In the genomic region with DNA sequence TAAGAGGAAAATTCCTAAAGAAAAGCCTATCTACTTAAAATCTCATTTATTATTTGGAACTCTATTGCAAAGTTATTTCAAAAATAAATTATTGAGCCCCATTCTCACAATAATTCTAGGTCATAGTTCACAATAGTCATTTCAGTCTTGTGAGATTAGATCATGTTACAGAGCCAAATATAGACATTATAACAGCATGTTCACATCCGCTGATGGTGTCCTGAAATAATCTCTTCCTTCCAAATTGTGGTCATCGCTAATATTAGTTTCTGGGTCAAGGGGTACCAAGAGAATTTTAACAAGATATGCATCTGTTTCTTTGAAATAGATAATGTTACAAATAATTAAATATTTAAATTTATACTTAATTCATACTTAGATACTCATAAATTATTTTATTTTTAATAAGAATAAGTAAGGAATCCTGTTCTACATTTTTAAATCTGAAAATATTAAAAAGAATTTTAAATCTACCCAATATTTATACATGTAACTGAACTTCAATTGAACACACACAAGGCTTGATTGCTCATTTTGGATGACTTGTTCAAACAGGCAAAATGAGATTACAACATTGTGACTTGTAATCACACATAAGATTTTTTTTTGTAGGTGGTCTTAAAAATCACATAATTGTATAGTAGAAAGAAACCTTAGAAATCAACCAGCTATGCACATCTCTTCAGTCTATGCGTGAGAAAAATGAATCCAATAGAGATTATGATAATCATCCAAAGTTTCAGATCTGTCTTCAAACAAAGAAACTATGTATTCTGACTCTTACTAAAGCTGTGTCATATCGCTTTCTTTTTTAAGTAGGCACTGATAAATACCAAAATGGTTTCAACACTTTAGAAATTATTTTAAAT, we compare ENCODE assay signal across 11 cellular contexts. TPM values are rescaled to one million over a fixed set of nuclear protein-coding genes. Genes with fewer than 3 reads are reported as not detected.
DNase-seq lines count a peak whose midpoint lies in the region; ATAC-seq, FAIRE-seq and TF ChIP-seq lines count a peak whose summit lies in the region.
"Had no signal": no experiment of that assay in that cellular context is flagged by ENCODE, and none has a peak within 500 bp of the region (broad histone marks: within the 10 kb centered on the region; RNA-seq: fewer than 3 reads in every experiment).

No MANE protein-coding gene starts in this region.

- no peak for ATAC-seq in HG03025 (IDR thresholded peaks at IDR 0.05; ENCODE audit: low FRiP score, unreplicated experiment)

- FAIRE-seq in GM12891 (lab: Jason Lieb, UNC) = no peak

- TF ChIP-seq POLR2A in GM12891 (IDR thresholded peaks at IDR 0.05; ENCODE audit: low read depth, low read length) = no peak

- TF ChIP-seq CTCF in chondrocyte (IDR thresholded peaks at IDR 0.05) = no peak
- TF ChIP-seq CTCF in GM10266 (IDR thresholded peaks at IDR 0.05; ENCODE audit: control insufficient read depth, insufficient read depth, low read depth, missing control alignments) = no peak

- peak overlapping the region; percentile 95 for H3K27ac Mint-ChIP-seq in chondrocyte (ENCODE audit: unreplicated experiment)

- H3K9me3 Mint-ChIP-seq in chondrocyte (ENCODE audit: low read depth) = peaks cover 3% of the 10 kb centered on the region

- no peaks in the 10 kb centered on the region for H3K27me3 Mint-ChIP-seq in chondrocyte (ENCODE audit: low read depth)

- H3K4me3 Mint-ChIP-seq in chondrocyte (ENCODE audit: unreplicated experiment) = peak overlapping the region; percentile 0

- DNase-seq in LHCN-M2 (ENCODE audit: low read depth) (peak; percentile 85), chondrocyte (ENCODE audit: low spot score) (no peak), iris pigment epithelial cell (ENCODE audit: low read depth) (peak; percentile 78), stromal cell of bone marrow (ENCODE audit: low read depth) (peak; percentile 34), GM12891 (ENCODE audit: insufficient read length, low spot score) (no peak), GM10266 (ENCODE audit: extremely low spot score) (no peak)
- DNase-seq in activated effector memory CD4-positive, alpha-beta T cell treated with Interleukin-2 at 50 U/mL for 16 hours = no peak
- DNase-seq: activated T-cell treated with anti-CD3 and anti-CD28 coated beads, Interleukin-2, amount 50 U/mL, for 48 hours; DMS 273 treated with DMSO at 0.1 percent for 48 hours had no signal

- H3K4me1 Mint-ChIP-seq in chondrocyte (ENCODE audit: low read depth) = peaks cover 50% of the 10 kb centered on the region

- no peaks in the 10 kb centered on the region for H3K36me3 Mint-ChIP-seq in chondrocyte (ENCODE audit: low read depth)

TF ChIP-seq in GM12891, 5 proteins besides CTCF, POLR2A, EP300 and RAD21:
- TF ChIP-seq PAX5 (IDR thresholded peaks at IDR 0.05; ENCODE audit: insufficient read depth, low read length, severe bottlenecking) (no peak), POLR2AphosphoS5 (IDR thresholded peaks at IDR 0.05; ENCODE audit: low read depth, low read length) (no peak), SPI1 (IDR thresholded peaks at IDR 0.05; ENCODE audit: low read depth, low read length) (no peak)

RNA-seq across cellular contexts. Expression of a gene that starts 13.1 kb away (rescaled TPM):
- total RNA-seq in LHCN-M2 (2014; rRNA removed) = not detected in 2 replicates
- polyA plus RNA-seq in LHCN-M2 (2012) = not detected
- total RNA-seq in chondrocyte = not detected in 3 replicates
- not detected for polyA plus RNA-seq in GM12891 (2012; ENCODE audit: low read depth, missing spikeins)
- total RNA-seq: uterus had no signal

Comparison
In these comparisons a context has a peak if more than half of its experiments do, and no peak if none do; other contexts are left out.
1. DNase-seq: peak in LHCN-M2 (single experiment), iris pigment epithelial cell (single experiment) and stromal cell of bone marrow (single experiment); none in chondrocyte (single experiment), activated effector memory CD4-positive, alpha-beta T cell treated with Interleukin-2 at 50 U/mL for 16 hours (single experiment), GM12891 (single experiment) and GM10266 (single experiment).